21 cellular contexts compared by ENCODE assay signal in the genomic region with DNA sequence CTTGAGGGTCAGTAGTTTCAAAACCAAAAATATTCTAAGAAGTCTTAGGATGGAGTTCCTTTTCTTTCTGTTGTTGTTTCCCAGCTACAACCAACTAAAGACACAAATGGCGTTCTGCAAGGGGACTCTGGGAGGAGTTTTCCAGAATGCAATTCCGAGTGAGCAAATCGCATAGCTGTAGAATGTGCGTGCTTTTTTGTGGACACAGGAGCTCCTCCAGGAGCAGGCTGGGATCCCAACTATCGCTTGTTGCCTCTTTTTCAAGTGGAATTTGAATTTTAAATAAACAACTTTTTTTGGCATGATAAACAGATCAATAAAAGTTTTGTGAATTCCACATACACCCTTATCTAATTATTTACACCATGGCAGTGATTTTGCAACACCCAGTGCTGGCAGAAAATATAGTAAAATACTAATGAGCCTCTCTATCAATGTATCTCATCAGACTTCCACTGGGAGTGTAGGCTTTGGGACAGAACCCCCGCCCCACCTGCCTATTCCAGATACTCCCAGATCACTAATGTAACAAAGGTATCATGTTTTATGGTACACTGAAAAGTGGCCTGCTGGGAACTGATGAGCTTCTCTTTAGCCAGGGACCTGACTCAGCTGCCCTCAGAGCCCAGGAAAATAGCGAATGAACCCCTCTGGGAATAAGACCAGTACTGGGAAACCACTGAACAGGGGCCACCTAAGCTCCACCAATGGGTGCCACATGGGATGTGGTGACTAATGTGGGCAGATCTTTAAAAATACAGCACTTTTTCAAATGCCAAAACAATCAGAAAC.
DNase-seq lines count a peak whose midpoint lies in the region; ATAC-seq and TF ChIP-seq lines count a peak whose summit lies in the region.
"Had no signal": no experiment of that assay in that cellular context is flagged by ENCODE, and none has a peak within 500 bp of the region (broad histone marks: within the 10 kb centered on the region; RNA-seq: fewer than 3 reads in every experiment).

No MANE protein-coding gene starts in this region.

- peak overlapping the region; percentile 45 for H3K27ac Mint-ChIP-seq in chondrocyte (ENCODE audit: unreplicated experiment)
- H3K27ac Mint-ChIP-seq: CD8-positive, alpha-beta T cell; GM23338 had no signal

- H3K4me1 ChIP-seq in right cardiac atrium (ENCODE audit: control insufficient read depth, insufficient read depth, low read length) (peaks cover 6% of the 10 kb centered on the region), gastrocnemius medialis (peaks cover 24 to 37% of the 10 kb centered on the region in 2 donors)

- no peak overlapping the region for H3K4me3 Mint-ChIP-seq in chondrocyte (ENCODE audit: unreplicated experiment)
- H3K4me3 Mint-ChIP-seq: CD8-positive, alpha-beta T cell; GM23338 had no signal

- H3K4me3 ChIP-seq in right cardiac atrium (ENCODE audit: low read length) (no peak overlapping the region), gastrocnemius medialis (no peak overlapping the region)
- H3K4me3 ChIP-seq: BLaER1, GM12878, GM23338 had no signal

- peaks cover 53% of the 10 kb centered on the region for H3K4me1 Mint-ChIP-seq in chondrocyte (ENCODE audit: low read depth)
- H3K4me1 Mint-ChIP-seq: GM23338 had no signal

- H3K9me3 Mint-ChIP-seq in chondrocyte (ENCODE audit: low read depth), result no peaks in the 10 kb centered on the region
- H3K9me3 Mint-ChIP-seq: CD8-positive, alpha-beta T cell; GM23338 had no signal

- H3K27ac ChIP-seq in right cardiac atrium (ENCODE audit: low read length) (peak overlapping the region; percentile 43), gastrocnemius medialis (peak overlapping the region; percentile 46 to 93 (median 62))
- H3K27ac ChIP-seq: BLaER1 had no signal

- H3K27me3 Mint-ChIP-seq in chondrocyte (ENCODE audit: low read depth), result no peaks in the 10 kb centered on the region

- TF ChIP-seq POLR2A in gastrocnemius medialis (IDR thresholded peaks at IDR 0.05), result no peak

- TF ChIP-seq CTCF in chondrocyte (IDR thresholded peaks at IDR 0.05) (no peak), gastrocnemius medialis (IDR thresholded peaks at IDR 0.05 in 4 of 5, conservative IDR thresholded peaks at IDR 0.05 in 1 of 5) (no peak)

- no peak for DNase-seq in right cardiac atrium
- DNase-seq in left ventricle myocardium superior, result no peak
- DNase-seq in chondrocyte (ENCODE audit: low spot score), result no peak
- no peak for DNase-seq in gastrocnemius medialis
- no peak for DNase-seq in NCI-H510A (lab: John Stamatoyannopoulos, UW)
- DNase-seq in AG08396 (ENCODE audit: low spot score), result no peak
- DNase-seq: Calu3; CD8-positive, alpha-beta T cell; GF-D8; NCI-H1105 treated with DMSO at 0.1 percent for 48 hours; NCI-H1694; NCI-H2107; NCI-H345; NCI-H526 treated with DMSO at 0.1 percent for 48 hours had no signal

- in situ Hi-C loops in gastrocnemius medialis (cut with MboI; ENCODE audit: low sequenced_read_pairs in 4 of 4), result no loop called here

- peaks cover 0 to 64% of the 10 kb centered on the region in 2 donors for H3K36me3 ChIP-seq in gastrocnemius medialis
- H3K36me3 ChIP-seq: BLaER1 had no signal

- 89% methylated on average over 7 of the region's 7 CpGs for WGBS in right cardiac atrium

- peaks cover 63% of the 10 kb centered on the region for H3K36me3 Mint-ChIP-seq in chondrocyte (ENCODE audit: low read depth)
- H3K36me3 Mint-ChIP-seq: CD8-positive, alpha-beta T cell had no signal

- H3K27me3 ChIP-seq in right cardiac atrium (ENCODE audit: control insufficient read depth, insufficient read depth) (no peaks in the 10 kb centered on the region), gastrocnemius medialis (no peaks in the 10 kb centered on the region)
- H3K27me3 ChIP-seq: BLaER1 had no signal

- intact Hi-C loops in right cardiac atrium (cut with DNase I), result no loop called here
- intact Hi-C loops in left ventricle myocardium superior (cut with micrococcal nuclease), result no loop called here
- intact Hi-C loops in gastrocnemius medialis (cut with DNase I; ENCODE audit: low total_unique reads), result no loop called here

- peak in 1 of 2 donors; percentile 55 for ATAC-seq in right cardiac atrium
- ATAC-seq in left ventricle myocardium superior, result no peak
- ATAC-seq in gastrocnemius medialis, result peak in 1 of 2 donors; percentile 26
- ATAC-seq in HG03025 (IDR thresholded peaks at IDR 0.05; ENCODE audit: low FRiP score, unreplicated experiment), result no peak
- no peak for ATAC-seq in GM18909 (IDR thresholded peaks at IDR 0.05; ENCODE audit: poor library complexity, unreplicated experiment)
- ATAC-seq: CD8-positive, alpha-beta T cell; GM12878; GM23338; HCT116; Right ventricle myocardium inferior had no signal

- no peaks in the 10 kb centered on the region for H3K9me3 ChIP-seq in right cardiac atrium (ENCODE audit: control insufficient read depth, low read length)
- no peaks in the 10 kb centered on the region for H3K9me3 ChIP-seq in gastrocnemius medialis
- H3K9me3 ChIP-seq: BLaER1 had no signal
